ENCODE assay signal across 1 cellular context in the genomic region with DNA sequence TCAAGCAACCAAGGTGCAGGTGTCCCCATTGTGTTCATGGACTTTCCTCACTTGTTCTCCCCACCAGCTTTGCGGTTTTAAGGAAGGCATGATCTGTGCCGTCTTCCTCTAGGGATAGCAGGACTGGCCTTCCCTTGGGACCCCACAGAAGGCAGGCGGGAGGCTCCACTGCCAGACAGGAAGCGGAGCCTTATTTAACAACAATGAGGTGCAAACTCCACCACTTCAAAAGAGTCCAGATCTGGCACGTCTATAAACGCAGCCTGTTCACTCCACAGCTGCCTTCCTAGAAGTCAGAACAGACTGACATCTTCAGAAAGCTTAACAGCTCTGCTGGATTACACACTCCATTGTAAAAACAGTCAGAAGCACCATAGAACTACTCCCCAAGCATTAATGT.
TF ChIP-seq lines count a peak whose summit lies in the region.

No MANE protein-coding gene starts in this region.

TF ChIP-seq in HepG2, 621 proteins besides CTCF, POLR2A, EP300 and RAD21 (continued from another document):
- TF ChIP-seq HDAC6 (IDR thresholded peaks at IDR 0.05; ENCODE audit: low read depth, low read length) (no peak), NCOA2 (CRISPR knock-in tag; IDR thresholded peaks at IDR 0.05) (no peak), ELF3 (CRISPR knock-in tag; IDR thresholded peaks at IDR 0.05) (0 out of 2 replicates have a peak, but pooled peaks have one; percentile 11), ETV5 (CRISPR knock-in tag; IDR thresholded peaks at IDR 0.05; ENCODE audit: borderline replicate concordance) (peak; percentile 64; the same call in 1 of the 2 replicates)
- TF ChIP-seq, protein P1, sequence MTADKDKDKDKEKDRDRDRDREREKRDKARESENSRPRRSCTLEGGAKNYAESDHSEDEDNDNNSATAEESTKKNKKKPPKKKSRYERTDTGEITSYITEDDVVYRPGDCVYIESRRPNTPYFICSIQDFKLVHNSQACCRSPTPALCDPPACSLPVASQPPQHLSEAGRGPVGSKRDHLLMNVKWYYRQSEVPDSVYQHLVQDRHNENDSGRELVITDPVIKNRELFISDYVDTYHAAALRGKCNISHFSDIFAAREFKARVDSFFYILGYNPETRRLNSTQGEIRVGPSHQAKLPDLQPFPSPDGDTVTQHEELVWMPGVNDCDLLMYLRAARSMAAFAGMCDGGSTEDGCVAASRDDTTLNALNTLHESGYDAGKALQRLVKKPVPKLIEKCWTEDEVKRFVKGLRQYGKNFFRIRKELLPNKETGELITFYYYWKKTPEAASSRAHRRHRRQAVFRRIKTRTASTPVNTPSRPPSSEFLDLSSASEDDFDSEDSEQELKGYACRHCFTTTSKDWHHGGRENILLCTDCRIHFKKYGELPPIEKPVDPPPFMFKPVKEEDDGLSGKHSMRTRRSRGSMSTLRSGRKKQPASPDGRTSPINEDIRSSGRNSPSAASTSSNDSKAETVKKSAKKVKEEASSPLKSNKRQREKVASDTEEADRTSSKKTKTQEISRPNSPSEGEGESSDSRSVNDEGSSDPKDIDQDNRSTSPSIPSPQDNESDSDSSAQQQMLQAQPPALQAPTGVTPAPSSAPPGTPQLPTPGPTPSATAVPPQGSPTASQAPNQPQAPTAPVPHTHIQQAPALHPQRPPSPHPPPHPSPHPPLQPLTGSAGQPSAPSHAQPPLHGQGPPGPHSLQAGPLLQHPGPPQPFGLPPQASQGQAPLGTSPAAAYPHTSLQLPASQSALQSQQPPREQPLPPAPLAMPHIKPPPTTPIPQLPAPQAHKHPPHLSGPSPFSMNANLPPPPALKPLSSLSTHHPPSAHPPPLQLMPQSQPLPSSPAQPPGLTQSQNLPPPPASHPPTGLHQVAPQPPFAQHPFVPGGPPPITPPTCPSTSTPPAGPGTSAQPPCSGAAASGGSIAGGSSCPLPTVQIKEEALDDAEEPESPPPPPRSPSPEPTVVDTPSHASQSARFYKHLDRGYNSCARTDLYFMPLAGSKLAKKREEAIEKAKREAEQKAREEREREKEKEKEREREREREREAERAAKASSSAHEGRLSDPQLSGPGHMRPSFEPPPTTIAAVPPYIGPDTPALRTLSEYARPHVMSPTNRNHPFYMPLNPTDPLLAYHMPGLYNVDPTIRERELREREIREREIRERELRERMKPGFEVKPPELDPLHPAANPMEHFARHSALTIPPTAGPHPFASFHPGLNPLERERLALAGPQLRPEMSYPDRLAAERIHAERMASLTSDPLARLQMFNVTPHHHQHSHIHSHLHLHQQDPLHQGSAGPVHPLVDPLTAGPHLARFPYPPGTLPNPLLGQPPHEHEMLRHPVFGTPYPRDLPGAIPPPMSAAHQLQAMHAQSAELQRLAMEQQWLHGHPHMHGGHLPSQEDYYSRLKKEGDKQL (CRISPR knock-in tag; IDR thresholded peaks at IDR 0.05; ENCODE audit: low read depth): no peak
- TF ChIP-seq, protein P2, sequence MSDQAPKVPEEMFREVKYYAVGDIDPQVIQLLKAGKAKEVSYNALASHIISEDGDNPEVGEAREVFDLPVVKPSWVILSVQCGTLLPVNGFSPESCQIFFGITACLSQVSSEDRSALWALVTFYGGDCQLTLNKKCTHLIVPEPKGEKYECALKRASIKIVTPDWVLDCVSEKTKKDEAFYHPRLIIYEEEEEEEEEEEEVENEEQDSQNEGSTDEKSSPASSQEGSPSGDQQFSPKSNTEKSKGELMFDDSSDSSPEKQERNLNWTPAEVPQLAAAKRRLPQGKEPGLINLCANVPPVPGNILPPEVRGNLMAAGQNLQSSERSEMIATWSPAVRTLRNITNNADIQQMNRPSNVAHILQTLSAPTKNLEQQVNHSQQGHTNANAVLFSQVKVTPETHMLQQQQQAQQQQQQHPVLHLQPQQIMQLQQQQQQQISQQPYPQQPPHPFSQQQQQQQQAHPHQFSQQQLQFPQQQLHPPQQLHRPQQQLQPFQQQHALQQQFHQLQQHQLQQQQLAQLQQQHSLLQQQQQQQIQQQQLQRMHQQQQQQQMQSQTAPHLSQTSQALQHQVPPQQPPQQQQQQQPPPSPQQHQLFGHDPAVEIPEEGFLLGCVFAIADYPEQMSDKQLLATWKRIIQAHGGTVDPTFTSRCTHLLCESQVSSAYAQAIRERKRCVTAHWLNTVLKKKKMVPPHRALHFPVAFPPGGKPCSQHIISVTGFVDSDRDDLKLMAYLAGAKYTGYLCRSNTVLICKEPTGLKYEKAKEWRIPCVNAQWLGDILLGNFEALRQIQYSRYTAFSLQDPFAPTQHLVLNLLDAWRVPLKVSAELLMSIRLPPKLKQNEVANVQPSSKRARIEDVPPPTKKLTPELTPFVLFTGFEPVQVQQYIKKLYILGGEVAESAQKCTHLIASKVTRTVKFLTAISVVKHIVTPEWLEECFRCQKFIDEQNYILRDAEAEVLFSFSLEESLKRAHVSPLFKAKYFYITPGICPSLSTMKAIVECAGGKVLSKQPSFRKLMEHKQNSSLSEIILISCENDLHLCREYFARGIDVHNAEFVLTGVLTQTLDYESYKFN (CRISPR knock-in tag; conservative IDR thresholded peaks at IDR 0.05): peak; percentile 29; the same call in 1 of the 2 replicates
- TF ChIP-seq, protein P3, sequence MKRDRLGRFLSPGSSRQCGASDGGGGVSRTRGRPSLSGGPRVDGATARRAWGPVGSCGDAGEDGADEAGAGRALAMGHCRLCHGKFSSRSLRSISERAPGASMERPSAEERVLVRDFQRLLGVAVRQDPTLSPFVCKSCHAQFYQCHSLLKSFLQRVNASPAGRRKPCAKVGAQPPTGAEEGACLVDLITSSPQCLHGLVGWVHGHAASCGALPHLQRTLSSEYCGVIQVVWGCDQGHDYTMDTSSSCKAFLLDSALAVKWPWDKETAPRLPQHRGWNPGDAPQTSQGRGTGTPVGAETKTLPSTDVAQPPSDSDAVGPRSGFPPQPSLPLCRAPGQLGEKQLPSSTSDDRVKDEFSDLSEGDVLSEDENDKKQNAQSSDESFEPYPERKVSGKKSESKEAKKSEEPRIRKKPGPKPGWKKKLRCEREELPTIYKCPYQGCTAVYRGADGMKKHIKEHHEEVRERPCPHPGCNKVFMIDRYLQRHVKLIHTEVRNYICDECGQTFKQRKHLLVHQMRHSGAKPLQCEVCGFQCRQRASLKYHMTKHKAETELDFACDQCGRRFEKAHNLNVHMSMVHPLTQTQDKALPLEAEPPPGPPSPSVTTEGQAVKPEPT (CRISPR knock-in tag; IDR thresholded peaks at IDR 0.05; ENCODE audit: low read depth): no peak
